Comparison of ENCODE assay signal across 33 cellular contexts in genomic region chr10:7998831-7999230, GRCh38. TPM values are rescaled to one million over a fixed set of nuclear protein-coding genes. Genes with fewer than 3 reads are reported as not detected.
"Had no signal": no experiment of that assay in that cellular context is flagged by ENCODE, and none has a peak within 500 bp of the region (broad histone marks: within the 10 kb centered on the region; RNA-seq: fewer than 3 reads in every experiment).

No MANE protein-coding gene starts in this region.

- H3K4me1 ChIP-seq: adrenal gland, body of pancreas, breast epithelium had no signal

- H3K27ac ChIP-seq: adrenal gland, body of pancreas, breast epithelium, KMS-11, PC-9, WERI-Rb-1 had no signal

- H3K4me3 ChIP-seq: adrenal gland, body of pancreas, breast epithelium, PC-9 had no signal

- H3K36me3 ChIP-seq: adrenal gland, breast epithelium, WERI-Rb-1 had no signal

- DNase-seq: activated CD4-positive, alpha-beta T cell treated with anti-CD3 and anti-CD28 coated beads, Interleukin-2, amount 10 ng/mL, durations not matched to agents 24 days and 14 days; activated CD4-positive, alpha-beta T cell treated with anti-CD3 and anti-CD28 coated beads, Interleukin-2, amount 50 U/mL, for 48 hours; activated CD4-positive, CD25-positive, alpha-beta regulatory T cell; activated CD8-positive, alpha-beta T cell treated with anti-CD3 and anti-CD28 coated beads, Interleukin-2, amount 10 ng/mL, durations not matched to agents 7 days and 5 days; activated gamma-delta T cell treated with Interleukin-2 at 50 U/mL for 16 hours; activated naive CD4-positive, alpha-beta T cell treated with anti-CD3 and anti-CD28 coated beads for 36 hours; activated T-cell treated with anti-CD3 and anti-CD28 coated beads, Interleukin-2, amount 50 U/mL, for 24 hours; adrenal gland; body of pancreas; caudate nucleus; cerebellar nuclear complex; NCI-H1092 treated with DMSO at 0.1 percent for 48 hours; NCI-H1417; NCI-H146; NCI-H187; NCI-H2029 treated with DMSO at 0.1 percent for 48 hours; NCI-H2107; NCI-H2171; NCI-H510A; NCI-H526; NCI-H748 treated with DMSO at 0.1 percent for 48 hours; NK-92 treated with Interleukin-12 subunit alpha and Interleukin-12 subunit beta, amount 100 ng/mL, for 24 hours; PC-9; Right ventricle myocardium superior; SW 1271; T-helper 1 cell; T1000; WERI-Rb-1 had no signal

- FAIRE-seq: astrocyte, RCC 7860 had no signal

- H3K27me3 ChIP-seq: adrenal gland, body of pancreas, breast epithelium had no signal

- H3K9me3 ChIP-seq: adrenal gland, body of pancreas had no signal

RNA-seq across cellular contexts. Expression of gene GATA3, which starts 55.7 kb away (rescaled TPM):
- total RNA-seq: LHCN-M2 had no signal
